In genomic region chr11:62706841-62707240, GRCh38 we compare ENCODE assay signal across 8 cellular contexts. TPM values are rescaled to one million over a fixed set of nuclear protein-coding genes. Genes with fewer than 3 reads are reported as not detected.
DNase-seq lines count a peak whose midpoint lies in the region; ATAC-seq lines count a peak whose summit lies in the region.

No MANE protein-coding gene starts in this region.

- no peaks in the 10 kb centered on the region for H3K27me3 Mint-ChIP-seq in activated T-helper 1 cell treated with anti-CD3 and anti-CD28 coated beads, Interleukin-12 subunit alpha, Interleukin-12 subunit beta, Interleukin-2, Interleukin-4 antibody, amounts not matched to agents 30 ng/mL and 10 ng/mL and 1 ng/mL, durations not matched to agents 14 hours and 24 hours and 36 hours (ENCODE audit: insufficient read depth)

- peak overlapping the region; percentile 62 for H3K4me3 Mint-ChIP-seq in activated T-helper 1 cell treated with anti-CD3 and anti-CD28 coated beads, Interleukin-12 subunit alpha, Interleukin-12 subunit beta, Interleukin-2, Interleukin-4 antibody, amounts not matched to agents 30 ng/mL and 10 ng/mL and 1 ng/mL, durations not matched to agents 14 hours and 24 hours and 36 hours

- H3K4me1 ChIP-seq in HUES48 (ENCODE audit: control insufficient read depth, insufficient read depth, low read length) (peaks cover 19% of the 10 kb centered on the region), skeletal muscle tissue (ENCODE audit: control insufficient read depth in 3 of 3, insufficient read depth in 3 of 3, low read length in 3 of 3) (peaks cover 40 to 48% (median 47%) of the 10 kb centered on the region in 3 donors)

- H3K9me3 Mint-ChIP-seq in activated T-helper 1 cell treated with anti-CD3 and anti-CD28 coated beads, Interleukin-12 subunit alpha, Interleukin-12 subunit beta, Interleukin-2, Interleukin-4 antibody, amounts not matched to agents 30 ng/mL and 10 ng/mL and 1 ng/mL, durations not matched to agents 14 hours and 24 hours and 36 hours, result no peaks in the 10 kb centered on the region

- peak overlapping the region; percentile 45 for H3K27ac Mint-ChIP-seq in activated T-helper 1 cell treated with anti-CD3 and anti-CD28 coated beads, Interleukin-12 subunit alpha, Interleukin-12 subunit beta, Interleukin-2, Interleukin-4 antibody, amounts not matched to agents 30 ng/mL and 10 ng/mL and 1 ng/mL, durations not matched to agents 14 hours and 24 hours and 36 hours

- peaks cover 49% of the 10 kb centered on the region for H3K4me1 Mint-ChIP-seq in activated T-helper 1 cell treated with anti-CD3 and anti-CD28 coated beads, Interleukin-12 subunit alpha, Interleukin-12 subunit beta, Interleukin-2, Interleukin-4 antibody, amounts not matched to agents 30 ng/mL and 10 ng/mL and 1 ng/mL, durations not matched to agents 14 hours and 24 hours and 36 hours (ENCODE audit: low read depth)

- H3K27me3 ChIP-seq in HUES48 (ENCODE audit: control insufficient read depth, insufficient read depth, low read length) (no peaks in the 10 kb centered on the region), skeletal muscle tissue (ENCODE audit: control insufficient read depth in 3 of 3, insufficient read depth in 3 of 3, low read length in 3 of 3) (no peaks in the 10 kb centered on the region)

- ATAC-seq in GM18517 (IDR thresholded peaks at IDR 0.05; ENCODE audit: unreplicated experiment) (no peak), HG02885 (IDR thresholded peaks at IDR 0.05; ENCODE audit: poor library complexity, unreplicated experiment) (no peak)

- H3K9me3 ChIP-seq in HUES48 (ENCODE audit: control insufficient read depth, insufficient read depth, low read length) (no peaks in the 10 kb centered on the region), skeletal muscle tissue (ENCODE audit: control insufficient read depth in 3 of 3, low read length in 3 of 3) (no peaks in the 10 kb centered on the region)

- peaks cover 21% of the 10 kb centered on the region for H3K36me3 Mint-ChIP-seq in activated T-helper 1 cell treated with anti-CD3 and anti-CD28 coated beads, Interleukin-12 subunit alpha, Interleukin-12 subunit beta, Interleukin-2, Interleukin-4 antibody, amounts not matched to agents 30 ng/mL and 10 ng/mL and 1 ng/mL, durations not matched to agents 14 hours and 24 hours and 36 hours (ENCODE audit: low read depth)

- H3K4me3 ChIP-seq in HUES48 (ENCODE audit: low read depth, low read length), result peak overlapping the region; percentile 97
- H3K4me3 ChIP-seq in iPS-11a (ENCODE audit: low read depth, low read length), result peak overlapping the region; percentile 86
- H3K4me3 ChIP-seq in skeletal muscle tissue (ENCODE audit: low read length in 3 of 3), result peak overlapping the region; percentile 82 to 90 (median 83)

- H3K36me3 ChIP-seq in HUES48 (ENCODE audit: control insufficient read depth, insufficient read depth, low read length), result peaks cover 30% of the 10 kb centered on the region
- peaks cover 9 to 14% (median 11%) of the 10 kb centered on the region in 3 donors for H3K36me3 ChIP-seq in skeletal muscle tissue (ENCODE audit: control insufficient read depth in 3 of 3, insufficient read depth in 3 of 3, low read length in 3 of 3)

- peak overlapping the region; percentile 82 for H3K9ac ChIP-seq in HUES48 (ENCODE audit: low read depth, low read length)
- H3K9ac ChIP-seq in skeletal muscle tissue (ENCODE audit: low read depth in 1 of 3, low read length in 3 of 3), result peak overlapping the region; percentile 35 to 89 (median 82)

- intact Hi-C loops in activated T-helper 1 cell treated with anti-CD3 and anti-CD28 coated beads, Interleukin-12 subunit alpha, Interleukin-12 subunit beta, Interleukin-2, Interleukin-4 antibody, amounts not matched to agents 30 ng/mL and 10 ng/mL and 1 ng/mL, durations not matched to agents 14 hours and 24 hours and 36 hours (cut with micrococcal nuclease), result loop anchor here (1.0 to 5.0 kb wide), 4 partner anchors 35 to 585 kb away; partner anchors contain the start of genes INCENP and LBHD1

- DNase-seq in activated T-helper 1 cell treated with anti-CD3 and anti-CD28 coated beads, Interleukin-12 subunit alpha, Interleukin-12 subunit beta, Interleukin-2, Interleukin-4 antibody, amounts not matched to agents 30 ng/mL and 10 ng/mL and 1 ng/mL, durations not matched to agents 14 hours and 24 hours and 36 hours (ENCODE audit: low spot score), result no peak
- DNase-seq in kidney glomerular epithelial cell (lab: John Stamatoyannopoulos, UW) (no peak), NCI-H1105 (lab: John Stamatoyannopoulos, UW) (no peak)

- H3K27ac ChIP-seq in HUES48 (ENCODE audit: low read depth, low read length) (peak overlapping the region; percentile 94), skeletal muscle tissue (ENCODE audit: low read depth, low read length) (peak overlapping the region; percentile 81)

RNA-seq across cellular contexts. Expression of gene BSCL2, which starts 0.4 kb away (rescaled TPM):
- 34.0 and 34.6 TPM in 2 replicates for total RNA-seq in activated T-helper 1 cell treated with anti-CD3 and anti-CD28 coated beads, Interleukin-12 subunit alpha, Interleukin-12 subunit beta, Interleukin-2, Interleukin-4 antibody, amounts not matched to agents 30 ng/mL and 10 ng/mL and 1 ng/mL, durations not matched to agents 14 hours and 24 hours and 36 hours
- total RNA-seq in skeletal muscle tissue, result 19.8 TPM

RNA-seq across cellular contexts. Expression of gene GNG3, which starts 0.6 kb away (rescaled TPM):
- not detected in 2 replicates for total RNA-seq in activated T-helper 1 cell treated with anti-CD3 and anti-CD28 coated beads, Interleukin-12 subunit alpha, Interleukin-12 subunit beta, Interleukin-2, Interleukin-4 antibody, amounts not matched to agents 30 ng/mL and 10 ng/mL and 1 ng/mL, durations not matched to agents 14 hours and 24 hours and 36 hours
- not detected for total RNA-seq in skeletal muscle tissue

RNA-seq across cellular contexts. Expression of gene LRRN4CL, which starts 17.5 kb away (rescaled TPM):
- 0.17 and 0.26 TPM in 2 replicates for total RNA-seq in activated T-helper 1 cell treated with anti-CD3 and anti-CD28 coated beads, Interleukin-12 subunit alpha, Interleukin-12 subunit beta, Interleukin-2, Interleukin-4 antibody, amounts not matched to agents 30 ng/mL and 10 ng/mL and 1 ng/mL, durations not matched to agents 14 hours and 24 hours and 36 hours
- 9.9 TPM for total RNA-seq in skeletal muscle tissue

RNA-seq across cellular contexts. Expression of gene HNRNPUL2, which starts 20.4 kb away (rescaled TPM):
- 53.0 and 55.2 TPM in 2 replicates for total RNA-seq in activated T-helper 1 cell treated with anti-CD3 and anti-CD28 coated beads, Interleukin-12 subunit alpha, Interleukin-12 subunit beta, Interleukin-2, Interleukin-4 antibody, amounts not matched to agents 30 ng/mL and 10 ng/mL and 1 ng/mL, durations not matched to agents 14 hours and 24 hours and 36 hours
- total RNA-seq in skeletal muscle tissue, result 18.8 TPM

RNA-seq across cellular contexts. Expression of gene TTC9C, which starts 21.4 kb away (rescaled TPM):
- 36.4 and 38.0 TPM in 2 replicates for total RNA-seq in activated T-helper 1 cell treated with anti-CD3 and anti-CD28 coated beads, Interleukin-12 subunit alpha, Interleukin-12 subunit beta, Interleukin-2, Interleukin-4 antibody, amounts not matched to agents 30 ng/mL and 10 ng/mL and 1 ng/mL, durations not matched to agents 14 hours and 24 hours and 36 hours
- 25.6 TPM for total RNA-seq in skeletal muscle tissue
